ENCODE assay signal across 8 cellular contexts in genomic region chr17:50721194-50722010, GRCh38. TPM values are rescaled to one million over a fixed set of nuclear protein-coding genes. Genes with fewer than 3 reads are reported as not detected.
DNase-seq lines count a peak whose midpoint lies in the region; ATAC-seq and TF ChIP-seq lines count a peak whose summit lies in the region.

No MANE protein-coding gene starts in this region.

- peak overlapping the region; percentile 90 for H3K4me3 ChIP-seq in brain microvascular endothelial cell (ENCODE audit: low read depth, low read length)

- peak; percentile 12 for DNase-seq in DMS114 treated with DMSO at 0.1 percent for 48 hours (lab: John Stamatoyannopoulos, UW; ENCODE audit: unreplicated experiment)
- DNase-seq in M059J (ENCODE audit: low read depth) = peak; percentile 18
- DNase-seq in brain microvascular endothelial cell = no peak
- DNase-seq in mesothelial cell of epicardium (ENCODE audit: low spot score in 2 of 2, unreplicated experiment in 2 of 2) = no peak
- no peak for DNase-seq in NCI-H510A treated with DMSO at 0.1 percent for 48 hours (lab: John Stamatoyannopoulos, UW)
- no peak for DNase-seq in activated CD4-positive, alpha-beta T cell treated with anti-CD3 and anti-CD28 coated beads, Interleukin-2, amount 50 U/mL, for 4 hours
- no peak for DNase-seq in DMS79 treated with DMSO at 0.1 percent for 48 hours (lab: John Stamatoyannopoulos, UW)

- TF ChIP-seq CTCF in brain microvascular endothelial cell (IDR thresholded peaks at IDR 0.05; ENCODE audit: low read depth, low read length, missing control alignments) (no peak), mesothelial cell of epicardium (IDR thresholded peaks at IDR 0.05; ENCODE audit: unreplicated experiment) (no peak)

- in situ Hi-C loops in brain microvascular endothelial cell (cut with HindIII; ENCODE audit: low pct_ligation_motif_present, low sequenced_read_pairs) = no loop called here

- no peaks in the 10 kb centered on the region for H3K27me3 ChIP-seq in brain microvascular endothelial cell (replicated peaks)

- peaks cover 35% of the 10 kb centered on the region for H3K4me1 Mint-ChIP-seq in mesothelial cell of epicardium

- H3K36me3 ChIP-seq in brain microvascular endothelial cell (replicated peaks) = peaks cover 2% of the 10 kb centered on the region

- no peak for ATAC-seq in HG02642 (IDR thresholded peaks at IDR 0.05; ENCODE audit: poor library complexity, unreplicated experiment)

- H3K9me3 Mint-ChIP-seq in mesothelial cell of epicardium = no peaks in the 10 kb centered on the region

- H3K27ac Mint-ChIP-seq in mesothelial cell of epicardium = peak overlapping the region; percentile 100

- peak overlapping the region; percentile 15 for H3K27ac ChIP-seq in brain microvascular endothelial cell

- peak overlapping the region; percentile 93 for H3K4me3 Mint-ChIP-seq in mesothelial cell of epicardium

- H3K36me3 Mint-ChIP-seq in mesothelial cell of epicardium = no peaks in the 10 kb centered on the region

- H3K27me3 Mint-ChIP-seq in mesothelial cell of epicardium (ENCODE audit: low read depth) = no peaks in the 10 kb centered on the region

RNA-seq across cellular contexts. Expression of gene LUC7L3, which starts 2.0 kb away (rescaled TPM):
- 8.0 and 24.0 TPM in 2 replicates for total RNA-seq in M059J (2014; rRNA removed; shearing (Covaris generic))
- 240 to 261 TPM (median 252 TPM) in 3 replicates for total RNA-seq in mesothelial cell of epicardium

RNA-seq across cellular contexts. Expression of gene ANKRD40, which starts 13.7 kb away (rescaled TPM):
- total RNA-seq in M059J (2014; rRNA removed; shearing (Covaris generic)) = 28.8 and 41.2 TPM in 2 replicates
- 35.9 to 38.8 TPM (median 37.6 TPM) in 3 replicates for total RNA-seq in mesothelial cell of epicardium

RNA-seq across cellular contexts. Expression of gene ANKRD40CL, which starts 45.9 kb away (rescaled TPM):
- total RNA-seq in M059J (2014; rRNA removed; shearing (Covaris generic)) = not detected in 2 replicates
- not detected in 3 replicates for total RNA-seq in mesothelial cell of epicardium

Comparison
In these comparisons a context has a peak if more than half of its experiments do, and no peak if none do; other contexts are left out.
1. DNase-seq: peak in DMS114 treated with DMSO at 0.1 percent for 48 hours (single experiment) and M059J (single experiment); none in brain microvascular endothelial cell (single experiment), mesothelial cell of epicardium (0 of 2), NCI-H510A treated with DMSO at 0.1 percent for 48 hours (single experiment), activated CD4-positive, alpha-beta T cell treated with anti-CD3 and anti-CD28 coated beads, Interleukin-2, amount 50 U/mL, for 4 hours (0 of 2) and DMS79 treated with DMSO at 0.1 percent for 48 hours (single experiment).